Comparison of ENCODE assay signal across 16 cellular contexts in genomic region chr5:110909950-110910349, GRCh38.
DNase-seq lines count a peak whose midpoint lies in the region; ATAC-seq and TF ChIP-seq lines count a peak whose summit lies in the region.
"Had no signal": no experiment of that assay in that cellular context is flagged by ENCODE, and none has a peak within 500 bp of the region (broad histone marks: within the 10 kb centered on the region; RNA-seq: fewer than 3 reads in every experiment).

No MANE protein-coding gene starts in this region.

- H3K9me3 ChIP-seq in GM23248 (ENCODE audit: low read depth) (no peaks in the 10 kb centered on the region), adipocyte (ENCODE audit: control insufficient read depth, low read length) (peaks cover 3% of the 10 kb centered on the region)
- H3K9me3 ChIP-seq: testis had no signal

- in situ Hi-C loops in GM23248 (cut with MboI): no loop called here

- no peak overlapping the region for H2AFZ ChIP-seq in GM23248

- H3K4me2 ChIP-seq in GM23248 (ENCODE audit: unreplicated experiment): no peak overlapping the region

- no peaks in the 10 kb centered on the region for H4K20me1 ChIP-seq in GM23248 (ENCODE audit: insufficient read depth)

- H3K9ac ChIP-seq in GM23248: no peak overlapping the region
- no peak overlapping the region for H3K9ac ChIP-seq in adipocyte (ENCODE audit: low read length)

- no peaks in the 10 kb centered on the region for H3K79me2 ChIP-seq in GM23248 (ENCODE audit: insufficient read depth)

- no peak for ATAC-seq in HG03469 (IDR thresholded peaks at IDR 0.05; ENCODE audit: unreplicated experiment)
- no peak for ATAC-seq in GM18870 (IDR thresholded peaks at IDR 0.05; ENCODE audit: unreplicated experiment)
- ATAC-seq: activated CD4-positive, alpha-beta T cell treated with anti-CD3 and anti-CD28 coated beads for 36 hours; Panc1; stimulated activated effector memory CD8-positive, alpha-beta T cell treated with anti-CD3 and anti-CD28 coated beads, Interleukin-12 subunit alpha, Interleukin-12 subunit beta, amount 100 ng/mL, for 72 hours had no signal

- no peak overlapping the region for H3K27ac ChIP-seq in GM23248
- H3K27ac ChIP-seq: dorsolateral prefrontal cortex, heart left ventricle, testis had no signal

- DNase-seq in AG08395 (ENCODE audit: low spot score) (peak; percentile 46), GM23248 (peak; percentile 36), adipocyte (ENCODE audit: low read depth) (peak; percentile 88), fibroblast of the aortic adventitia (ENCODE audit: low read depth) (peak; percentile 90), NCI-H526 treated with DMSO at 0.1 percent for 48 hours (lab: John Stamatoyannopoulos, UW) (no peak)
- DNase-seq: activated CD4-positive, alpha-beta T cell treated with anti-CD3 and anti-CD28 coated beads for 36 hours; dorsolateral prefrontal cortex; heart left ventricle; NCI-H1436; NCI-H82; occipital lobe; testis had no signal

- H3K9me2 ChIP-seq in GM23248 (ENCODE audit: insufficient read depth): no peaks in the 10 kb centered on the region

- H3K36me3 ChIP-seq in GM23248 (ENCODE audit: low read depth) (no peaks in the 10 kb centered on the region), adipocyte (ENCODE audit: control insufficient read depth, insufficient read depth, low read length, severe bottlenecking) (no peaks in the 10 kb centered on the region)
- H3K36me3 ChIP-seq: heart left ventricle had no signal

- H3K27me3 ChIP-seq in GM23248 (replicated peaks; ENCODE audit: insufficient read depth) (peaks cover 13% of the 10 kb centered on the region), adipocyte (replicated peaks; ENCODE audit: control insufficient read depth, insufficient read depth, low read length) (no peaks in the 10 kb centered on the region)
- H3K27me3 ChIP-seq: heart left ventricle, testis had no signal

- peaks cover 7% of the 10 kb centered on the region; the same call in 1 of the 2 replicates for H3K4me1 ChIP-seq in GM23248 (ENCODE audit: insufficient read depth)
- peaks cover 23% of the 10 kb centered on the region for H3K4me1 ChIP-seq in adipocyte (ENCODE audit: control insufficient read depth, insufficient read depth, low read length)
- H3K4me1 ChIP-seq: testis had no signal

- no peaks in the 10 kb centered on the region for H3F3A ChIP-seq in GM23248 (ENCODE audit: insufficient read depth)

- no peak overlapping the region for H3K4me3 ChIP-seq in GM23248
- no peak overlapping the region for H3K4me3 ChIP-seq in adipocyte (ENCODE audit: low read length)
- H3K4me3 ChIP-seq in fibroblast of the aortic adventitia (ENCODE audit: low read depth, low read length): no peak overlapping the region
- H3K4me3 ChIP-seq: dorsolateral prefrontal cortex, heart left ventricle, testis had no signal

- TF ChIP-seq CTCF in fibroblast of the aortic adventitia (IDR thresholded peaks at IDR 0.05; ENCODE audit: insufficient read depth, low read length): no peak
